35 cellular contexts compared by ENCODE assay signal in genomic region chr3:65767551-65767950, GRCh38.
"Had no signal": no experiment of that assay in that cellular context is flagged by ENCODE, and none has a peak within 500 bp of the region (broad histone marks: within the 10 kb centered on the region; RNA-seq: fewer than 3 reads in every experiment).

No MANE protein-coding gene starts in this region.

- H3K27me3 ChIP-seq: MG63 had no signal

- H3K36me3 ChIP-seq: MG63 had no signal

- H3K9me3 ChIP-seq: MG63 had no signal

- H3K9ac ChIP-seq: KMS-11 had no signal

- H3K4me2 ChIP-seq: KMS-11 had no signal

- DNase-seq: Karpas-422, Kasumi-1, MG63, MM.1S, MV-4-11, NCI-H1048, NCI-H1092, NCI-H1092 treated with DMSO at 0.1 percent for 48 hours, NCI-H1105, NCI-H1105 treated with DMSO at 0.1 percent for 48 hours, NCI-H1417, NCI-H1417 treated with DMSO at 0.1 percent for 48 hours, NCI-H1436, NCI-H1436 treated with DMSO at 0.1 percent for 48 hours, NCI-H146, NCI-H1694, NCI-H1694 treated with DMSO at 0.1 percent for 48 hours, NCI-H187, NCI-H187 treated with DMSO at 0.1 percent for 48 hours, NCI-H1930, NCI-H2029, NCI-H2029 treated with DMSO at 0.1 percent for 48 hours, NCI-H2081, NCI-H2081 treated with DMSO at 0.1 percent for 48 hours, NCI-H2107, NCI-H2171, NCI-H2171 treated with DMSO at 0.1 percent for 48 hours, NCI-H2227 treated with DMSO at 0.1 percent for 48 hours, NCI-H226, NCI-H345, NCI-H446, NCI-H446 treated with DMSO at 0.1 percent for 48 hours, NCI-H510A, NCI-H510A treated with DMSO at 0.1 percent for 48 hours had no signal

- H3K27ac ChIP-seq: KMS-11 had no signal

- H3K4me3 ChIP-seq: MG63 had no signal
